In the genomic region with DNA sequence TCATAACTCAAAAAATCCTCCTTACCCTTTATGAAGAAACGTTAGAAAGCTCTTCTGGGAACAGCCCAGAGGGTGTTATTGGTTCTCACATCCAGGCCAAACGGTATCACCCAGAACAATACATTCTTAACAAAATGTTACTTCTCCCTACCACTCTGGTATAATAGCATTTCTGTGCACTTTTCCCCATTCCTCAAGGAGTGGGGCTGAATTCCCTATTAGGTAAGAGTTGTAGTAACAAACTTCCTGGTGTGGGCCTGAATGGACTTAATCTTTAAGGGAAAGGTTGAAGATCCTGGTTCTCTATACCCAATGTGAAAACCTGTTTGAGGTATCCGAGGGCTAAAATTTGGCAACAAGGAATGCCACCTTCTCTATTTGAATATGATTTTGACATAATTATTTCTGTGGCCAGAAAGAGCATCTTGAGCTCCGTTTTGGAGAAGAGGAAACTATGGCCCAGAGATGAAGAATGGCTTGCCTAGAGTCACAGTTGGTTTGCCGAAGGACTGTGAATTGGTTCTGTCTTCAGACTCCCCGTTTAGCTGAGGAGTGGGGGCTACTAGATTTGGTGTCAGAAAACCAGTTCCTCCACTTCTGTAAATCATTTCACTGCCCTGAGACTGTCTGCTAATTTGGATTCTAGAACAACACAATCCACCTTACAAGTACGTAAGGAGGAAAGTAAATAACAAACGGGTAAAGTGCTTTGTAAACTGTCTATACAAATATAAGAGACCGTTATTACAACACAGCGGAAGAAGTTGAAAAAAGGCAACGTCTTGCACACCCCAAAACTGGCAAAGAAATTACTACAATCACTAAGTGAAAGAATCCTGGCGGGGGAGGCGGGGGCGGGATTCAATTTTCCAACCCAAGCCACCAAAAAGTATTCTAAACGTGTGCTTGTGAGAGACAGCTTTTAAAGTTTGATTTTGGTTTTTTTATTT, we compare ENCODE assay signal across 1 cellular context.
TF ChIP-seq lines count a peak whose summit lies in the region.

No MANE protein-coding gene starts in this region.

TF ChIP-seq in HepG2, 621 proteins besides CTCF, POLR2A, EP300 and RAD21:
- TF ChIP-seq SALL1 (CRISPR knock-in tag; IDR thresholded peaks at IDR 0.05) (no peak), SNAPC2 (CRISPR knock-in tag; IDR thresholded peaks at IDR 0.05) (0 out of 2 replicates have a peak, but pooled peaks have one; percentile 14), ZNF138 (CRISPR knock-in tag; IDR thresholded peaks at IDR 0.05; ENCODE audit: low read depth) (no peak), NRL (CRISPR knock-in tag; IDR thresholded peaks at IDR 0.05; ENCODE audit: borderline replicate concordance) (no peak), DMTF1 (CRISPR knock-in tag; IDR thresholded peaks at IDR 0.05) (no peak), DPF2 (CRISPR knock-in tag; IDR thresholded peaks at IDR 0.05; ENCODE audit: borderline replicate concordance, low read depth) (no peak), KLF16 (CRISPR knock-in tag; IDR thresholded peaks at IDR 0.05) (no peak), PRPF4 (IDR thresholded peaks at IDR 0.05; ENCODE audit: low read depth, low read length, poor library complexity, severe bottlenecking) (no peak), ZNF530 (CRISPR knock-in tag; IDR thresholded peaks at IDR 0.05; ENCODE audit: low read depth) (no peak), FOXP1 (IDR thresholded peaks at IDR 0.05) (no peak), FOXP1 (CRISPR knock-in tag; IDR thresholded peaks at IDR 0.05) (peak; percentile 28; the same call in 1 of the 2 replicates), ZNF616 (CRISPR knock-in tag; IDR thresholded peaks at IDR 0.05; ENCODE audit: low read depth) (no peak), ZNF619 (CRISPR knock-in tag; IDR thresholded peaks at IDR 0.05) (no peak), ELF3 (CRISPR knock-in tag; IDR thresholded peaks at IDR 0.05) (no peak), ZNF207 (IDR thresholded peaks at IDR 0.05; ENCODE audit: borderline replicate concordance) (no peak), TRAFD1 (CRISPR knock-in tag; IDR thresholded peaks at IDR 0.05; ENCODE audit: borderline replicate concordance) (no peak), NCOR1 (IDR thresholded peaks at IDR 0.05; ENCODE audit: borderline replicate concordance, low read length) (no peak), ARNTL (CRISPR knock-in tag; IDR thresholded peaks at IDR 0.05) (no peak), ZNF891 (CRISPR knock-in tag; IDR thresholded peaks at IDR 0.05) (no peak), ZNF816 (CRISPR knock-in tag; IDR thresholded peaks at IDR 0.05; ENCODE audit: borderline replicate concordance) (0 out of 2 replicates have a peak, but pooled peaks have one; percentile 6), MBNL3 (CRISPR knock-in tag; conservative IDR thresholded peaks at IDR 0.05) (no peak), FOXA3 (CRISPR knock-in tag; IDR thresholded peaks at IDR 0.05) (peak; percentile 48; the same call in 1 of the 2 replicates)
